ENCODE assay signal across 10 cellular contexts in genomic region chr12:50926415-50926814, GRCh38. TPM values are rescaled to one million over a fixed set of nuclear protein-coding genes. Genes with fewer than 3 reads are reported as not detected.
DNase-seq lines count a peak whose midpoint lies in the region; ATAC-seq and TF ChIP-seq lines count a peak whose summit lies in the region.
"Had no signal": no experiment of that assay in that cellular context is flagged by ENCODE, and none has a peak within 500 bp of the region (broad histone marks: within the 10 kb centered on the region; RNA-seq: fewer than 3 reads in every experiment).

No MANE protein-coding gene starts in this region.

- no peaks in the 10 kb centered on the region for H3K27me3 ChIP-seq in CD8-positive, alpha-beta memory T cell (ENCODE audit: insufficient read depth, low read length, poor library complexity, severe bottlenecking)
- H3K27me3 ChIP-seq in PC-9 (ENCODE audit: insufficient read depth, low read depth) (no peaks in the 10 kb centered on the region), rectal smooth muscle tissue (ENCODE audit: control insufficient read depth, insufficient read depth, low read length) (no peaks in the 10 kb centered on the region)
- H3K27me3 ChIP-seq in naive thymus-derived CD4-positive, alpha-beta T cell (ENCODE audit: control insufficient read depth in 2 of 2, insufficient read depth in 2 of 2, low read length in 2 of 2), result no peaks in the 10 kb centered on the region

- intact Hi-C loops in PC-9 (cut with micrococcal nuclease; ENCODE audit: unreplicated experiment), result loop anchor here (10.0 kb wide), 2 partner anchors 82 to 98 kb away; partner anchors contain the start of genes SLC11A2 and TMPRSS12
- intact Hi-C loops in naive thymus-derived CD4-positive, alpha-beta T cell (cut with micrococcal nuclease), result no loop called here

- peaks cover 0 to 3% of the 10 kb centered on the region in 2 donors for H3K27me3 Mint-ChIP-seq in CD8-positive, alpha-beta memory T cell
- no peaks in the 10 kb centered on the region for H3K27me3 Mint-ChIP-seq in activated T-helper 17 cell treated with anti-CD3 and anti-CD28 coated beads, Interleukin-2, amount 50 U/mL, for 72 hours
- no peaks in the 10 kb centered on the region for H3K27me3 Mint-ChIP-seq in T-helper 2 cell treated with Interferon-gamma antibody and Interleukin-4, amounts not matched to agents 5 μg/mL and 100 μg/mL, for 36 hours (ENCODE audit: low read depth)
- H3K27me3 Mint-ChIP-seq in naive thymus-derived CD4-positive, alpha-beta T cell, result no peaks in the 10 kb centered on the region

- no peaks in the 10 kb centered on the region for H3K36me3 ChIP-seq in CD8-positive, alpha-beta memory T cell (ENCODE audit: insufficient read depth, low read length)
- no peaks in the 10 kb centered on the region for H3K36me3 ChIP-seq in PC-9 (ENCODE audit: low read depth)
- H3K36me3 ChIP-seq in rectal smooth muscle tissue (ENCODE audit: control insufficient read depth, insufficient read depth, low read length), result peaks cover 3% of the 10 kb centered on the region
- no peaks in the 10 kb centered on the region for H3K36me3 ChIP-seq in naive thymus-derived CD4-positive, alpha-beta T cell (ENCODE audit: control insufficient read depth in 2 of 3, insufficient read depth in 3 of 3, low read length in 3 of 3)

- peaks cover 33 to 63% (median 34%) of the 10 kb centered on the region in 3 donors for H3K4me1 Mint-ChIP-seq in CD8-positive, alpha-beta memory T cell
- H3K4me1 Mint-ChIP-seq in activated T-helper 17 cell treated with anti-CD3 and anti-CD28 coated beads, Interleukin-2, amount 50 U/mL, for 72 hours, result peaks cover 6% of the 10 kb centered on the region
- H3K4me1 Mint-ChIP-seq in T-helper 2 cell treated with Interferon-gamma antibody and Interleukin-4, amounts not matched to agents 5 μg/mL and 100 μg/mL, for 36 hours (ENCODE audit: low read depth), result peaks cover 22% of the 10 kb centered on the region
- H3K4me1 Mint-ChIP-seq in naive thymus-derived CD4-positive, alpha-beta T cell, result peaks cover 8 to 40% (median 24%) of the 10 kb centered on the region in 7 donors

- H3K9ac ChIP-seq in rectal smooth muscle tissue (ENCODE audit: low read length), result no peak overlapping the region

- peak overlapping the region; percentile 1; the same call in 1 of the 2 replicates for H3K4me2 ChIP-seq in PC-9

- peaks cover 0 to 11% (median 0%) of the 10 kb centered on the region in 3 donors for H3K36me3 Mint-ChIP-seq in CD8-positive, alpha-beta memory T cell
- H3K36me3 Mint-ChIP-seq in activated T-helper 17 cell treated with anti-CD3 and anti-CD28 coated beads, Interleukin-2, amount 50 U/mL, for 72 hours (ENCODE audit: low read depth), result no peaks in the 10 kb centered on the region
- no peaks in the 10 kb centered on the region for H3K36me3 Mint-ChIP-seq in T-helper 2 cell treated with Interferon-gamma antibody and Interleukin-4, amounts not matched to agents 5 μg/mL and 100 μg/mL, for 36 hours (ENCODE audit: low read depth)
- H3K36me3 Mint-ChIP-seq in naive thymus-derived CD4-positive, alpha-beta T cell, result no peaks in the 10 kb centered on the region

- TF ChIP-seq CTCF in PC-9 (conservative IDR thresholded peaks at IDR 0.05) (no peak), fibroblast of villous mesenchyme (IDR thresholded peaks at IDR 0.05; ENCODE audit: insufficient read depth, low read depth, low read length) (no peak)

- no peak overlapping the region for H3K4me3 ChIP-seq in CD8-positive, alpha-beta memory T cell (ENCODE audit: low read length)
- H3K4me3 ChIP-seq in PC-9 (no peak overlapping the region), fibroblast of villous mesenchyme (ENCODE audit: low read depth, low read length) (peak overlapping the region; percentile 94), rectal smooth muscle tissue (ENCODE audit: low read length) (peak overlapping the region; percentile 96)
- H3K4me3 ChIP-seq in naive thymus-derived CD4-positive, alpha-beta T cell (ENCODE audit: low read length), result no peak overlapping the region

- H3K4me3 Mint-ChIP-seq in CD8-positive, alpha-beta memory T cell, result peak overlapping the region in 6 of 7 donors; percentile 24 to 92 (median 84)
- H3K4me3 Mint-ChIP-seq in activated T-helper 17 cell treated with anti-CD3 and anti-CD28 coated beads, Interleukin-2, amount 50 U/mL, for 72 hours, result no peak overlapping the region
- no peak overlapping the region for H3K4me3 Mint-ChIP-seq in T-helper 2 cell treated with Interferon-gamma antibody and Interleukin-4, amounts not matched to agents 5 μg/mL and 100 μg/mL, for 36 hours
- H3K4me3 Mint-ChIP-seq in naive thymus-derived CD4-positive, alpha-beta T cell, result peak overlapping the region in 1 of 10 donors; percentile 30

- no peak for DNase-seq in CD8-positive, alpha-beta memory T cell
- DNase-seq in PC-9, result no peak
- DNase-seq in fibroblast of villous mesenchyme (ENCODE audit: low read depth), result no peak
- DNase-seq in T-helper 2 cell treated with Interferon-gamma antibody and Interleukin-4, amounts not matched to agents 5 μg/mL and 100 μg/mL, for 36 hours (ENCODE audit: low spot score), result no peak
- DNase-seq in naive thymus-derived CD4-positive, alpha-beta T cell, result no peak
- DNase-seq: GOT3, NCI-H1048 had no signal

- ATAC-seq in activated T-helper 17 cell treated with anti-CD3 and anti-CD28 coated beads, Interleukin-2, amount 50 U/mL, for 72 hours (replicated peaks), result no peak
- no peak for ATAC-seq in GM18519 (IDR thresholded peaks at IDR 0.05; ENCODE audit: low FRiP score, unreplicated experiment)
- ATAC-seq in naive thymus-derived CD4-positive, alpha-beta T cell, result no peak

- H3K9me3 ChIP-seq in CD8-positive, alpha-beta memory T cell (ENCODE audit: low read length), result no peaks in the 10 kb centered on the region
- no peaks in the 10 kb centered on the region for H3K9me3 ChIP-seq in PC-9 (ENCODE audit: insufficient read depth, low read depth)
- H3K9me3 ChIP-seq in naive thymus-derived CD4-positive, alpha-beta T cell (ENCODE audit: control insufficient read depth in 2 of 3, low read length in 3 of 3), result no peaks in the 10 kb centered on the region

- no peak overlapping the region for H2AFZ ChIP-seq in PC-9

- CTCF ChIA-PET in CD8-positive, alpha-beta memory T cell (lab: Charles Lee), result no interaction called here
- CTCF ChIA-PET in PC-9 (lab: Charles Lee), result interaction anchor here (0.5 to 0.7 kb wide), 2 partner anchors 817 to 1099 kb away, joined by 6 to 8 read pairs; no protein-coding TSS in a partner anchor
- CTCF ChIA-PET in naive thymus-derived CD4-positive, alpha-beta T cell (lab: Charles Lee), result no interaction called here

- no peaks in the 10 kb centered on the region for H3K9me2 ChIP-seq in PC-9 (ENCODE audit: insufficient read depth)

- 0 out of 2 replicates have a peak, but pooled peaks cover 5% of the 10 kb centered on the region for H3F3A ChIP-seq in PC-9 (ENCODE audit: insufficient read depth, low read depth)

- no TSS peak for BruUV-seq in PC-9 (replicated peaks; lab: Mats Ljungman, UMichigan)

- no peaks in the 10 kb centered on the region for H3K79me2 ChIP-seq in PC-9 (ENCODE audit: low read depth)

- POLR2A ChIA-PET in CD8-positive, alpha-beta memory T cell (lab: Charles Lee), result interaction anchor here (0.7 to 1.2 kb wide), 3 partner anchors 10 to 524 kb away, joined by 5 to 10 read pairs (median 7); no protein-coding TSS in a partner anchor
- POLR2A ChIA-PET in PC-9 (lab: Charles Lee; ENCODE audit: unreplicated experiment), result no interaction called here
- POLR2A ChIA-PET in naive thymus-derived CD4-positive, alpha-beta T cell (lab: Charles Lee), result no interaction called here

- H3K27ac Mint-ChIP-seq in CD8-positive, alpha-beta memory T cell, result peak overlapping the region in 5 of 8 donors; percentile 1 to 47 (median 12)
- H3K27ac Mint-ChIP-seq in activated T-helper 17 cell treated with anti-CD3 and anti-CD28 coated beads, Interleukin-2, amount 50 U/mL, for 72 hours, result no peak overlapping the region
- H3K27ac Mint-ChIP-seq in T-helper 2 cell treated with Interferon-gamma antibody and Interleukin-4, amounts not matched to agents 5 μg/mL and 100 μg/mL, for 36 hours, result no peak overlapping the region
- H3K27ac Mint-ChIP-seq in naive thymus-derived CD4-positive, alpha-beta T cell, result peak overlapping the region in 2 of 9 donors; percentile 8 to 54

- no peaks in the 10 kb centered on the region for H3K9me3 Mint-ChIP-seq in CD8-positive, alpha-beta memory T cell
- H3K9me3 Mint-ChIP-seq in activated T-helper 17 cell treated with anti-CD3 and anti-CD28 coated beads, Interleukin-2, amount 50 U/mL, for 72 hours, result no peaks in the 10 kb centered on the region
- H3K9me3 Mint-ChIP-seq in T-helper 2 cell treated with Interferon-gamma antibody and Interleukin-4, amounts not matched to agents 5 μg/mL and 100 μg/mL, for 36 hours, result no peaks in the 10 kb centered on the region
- H3K9me3 Mint-ChIP-seq in naive thymus-derived CD4-positive, alpha-beta T cell, result no peaks in the 10 kb centered on the region

- no peaks in the 10 kb centered on the region for H4K20me1 ChIP-seq in PC-9 (ENCODE audit: insufficient read depth)

- H3K4me1 ChIP-seq in CD8-positive, alpha-beta memory T cell (ENCODE audit: insufficient read depth, low read length), result peaks cover 15% of the 10 kb centered on the region
- peaks cover 19% of the 10 kb centered on the region for H3K4me1 ChIP-seq in PC-9 (replicated peaks; ENCODE audit: insufficient read depth)
- peaks cover 27% of the 10 kb centered on the region for H3K4me1 ChIP-seq in rectal smooth muscle tissue (ENCODE audit: control insufficient read depth, insufficient read depth, low read length)
- H3K4me1 ChIP-seq in naive thymus-derived CD4-positive, alpha-beta T cell (ENCODE audit: control insufficient read depth in 2 of 2, insufficient read depth in 2 of 2, low read length in 2 of 2), result peaks cover 0 to 9% of the 10 kb centered on the region in 2 donors

- no peak overlapping the region for H3K27ac ChIP-seq in CD8-positive, alpha-beta memory T cell (ENCODE audit: low read depth, low read length)
- H3K27ac ChIP-seq in PC-9 (no peak overlapping the region), rectal smooth muscle tissue (ENCODE audit: low read depth, low read length) (peak overlapping the region; percentile 32)
- no peak overlapping the region for H3K27ac ChIP-seq in naive thymus-derived CD4-positive, alpha-beta T cell (ENCODE audit: low read depth, low read length)

RNA-seq across cellular contexts. Expression of gene HIGD1C, which starts 25.9 kb away (rescaled TPM):
- not detected for total RNA-seq in CD8-positive, alpha-beta memory T cell
- not detected for polyA plus RNA-seq in CD8-positive, alpha-beta memory T cell
- total RNA-seq in PC-9 (2021) (not detected in 2 replicates), fibroblast of villous mesenchyme (not detected in 2 replicates)
- not detected for total RNA-seq in activated T-helper 17 cell treated with anti-CD3 and anti-CD28 coated beads, Interleukin-2, amount 50 U/mL, for 72 hours
- total RNA-seq in naive thymus-derived CD4-positive, alpha-beta T cell, result not detected
- polyA plus RNA-seq in naive thymus-derived CD4-positive, alpha-beta T cell, result not detected

Comparison
In these comparisons a context has a peak if more than half of its experiments do, and no peak if none do; other contexts are left out.
1. H3K4me3 ChIP-seq: peak in fibroblast of villous mesenchyme (single experiment) and rectal smooth muscle tissue (single experiment); none in CD8-positive, alpha-beta memory T cell (single experiment), PC-9 (single experiment) and naive thymus-derived CD4-positive, alpha-beta T cell (single experiment).
2. H3K27ac Mint-ChIP-seq: peak in CD8-positive, alpha-beta memory T cell (5 of 8); none in activated T-helper 17 cell treated with anti-CD3 and anti-CD28 coated beads, Interleukin-2, amount 50 U/mL, for 72 hours (single experiment) and T-helper 2 cell treated with Interferon-gamma antibody and Interleukin-4, amounts not matched to agents 5 μg/mL and 100 μg/mL, for 36 hours (single experiment).
3. H3K4me3 Mint-ChIP-seq: peak in CD8-positive, alpha-beta memory T cell (6 of 7); none in activated T-helper 17 cell treated with anti-CD3 and anti-CD28 coated beads, Interleukin-2, amount 50 U/mL, for 72 hours (single experiment) and T-helper 2 cell treated with Interferon-gamma antibody and Interleukin-4, amounts not matched to agents 5 μg/mL and 100 μg/mL, for 36 hours (single experiment).